8 cellular contexts compared by ENCODE assay signal in the genomic region with DNA sequence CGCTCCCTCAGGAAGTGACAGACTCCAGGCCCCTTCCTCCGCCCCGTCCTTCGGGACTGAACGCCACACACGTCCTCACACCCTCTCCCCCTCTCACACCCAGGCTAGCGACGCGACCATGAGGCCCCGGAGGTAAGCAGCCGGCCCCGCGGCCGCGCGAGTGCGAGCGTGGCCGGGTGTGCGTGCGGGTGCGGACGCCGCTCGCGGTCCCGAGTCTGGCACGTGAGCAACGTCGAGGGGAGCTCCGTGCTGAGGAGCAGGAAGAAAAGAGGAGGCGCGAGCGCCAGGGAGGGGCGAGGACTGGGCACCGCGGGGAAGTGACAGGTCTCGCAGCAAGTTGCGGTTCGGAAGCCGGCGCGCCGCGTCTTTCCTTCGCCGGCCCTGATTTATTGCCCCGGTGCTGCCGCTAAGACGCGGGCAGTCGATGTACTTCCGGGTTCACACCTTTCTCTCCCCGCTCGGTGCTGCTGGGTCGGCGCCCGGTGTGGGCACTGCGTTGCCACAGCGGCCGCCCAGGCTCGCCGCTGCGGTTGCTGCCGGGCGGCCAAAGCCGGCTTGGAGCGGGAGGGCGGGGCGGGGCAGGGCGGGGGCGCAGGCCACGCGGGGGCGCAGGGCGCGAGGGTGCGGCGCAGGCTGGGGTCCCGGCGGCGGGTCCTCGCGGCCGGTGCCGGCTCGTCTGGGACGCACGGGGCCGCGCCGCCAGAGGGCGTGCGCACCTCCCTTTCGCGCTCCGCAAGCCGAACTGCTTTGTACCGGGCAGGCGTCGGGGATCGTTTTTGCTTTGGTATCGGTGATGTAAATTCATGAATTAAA. TPM values are rescaled to one million over a fixed set of nuclear protein-coding genes. Genes with fewer than 3 reads are reported as not detected.
DNase-seq lines count a peak whose midpoint lies in the region; ATAC-seq lines count a peak whose summit lies in the region.

No MANE protein-coding gene starts in this region.

- no peaks in the 10 kb centered on the region for H3K36me3 Mint-ChIP-seq in CD4-positive, alpha-beta memory T cell
- H3K36me3 Mint-ChIP-seq in central memory CD8-positive, alpha-beta T cell (ENCODE audit: insufficient read depth), result no peaks in the 10 kb centered on the region

- peaks cover 8% of the 10 kb centered on the region for H3K27me3 ChIP-seq in CD4-positive, alpha-beta memory T cell (ENCODE audit: insufficient read depth, low read length)

- peaks cover 28 to 29% of the 10 kb centered on the region in 2 donors for H3K27me3 Mint-ChIP-seq in CD4-positive, alpha-beta memory T cell
- H3K27me3 Mint-ChIP-seq in central memory CD8-positive, alpha-beta T cell, result peaks cover 20% of the 10 kb centered on the region

- H3K4me1 ChIP-seq in CD4-positive, alpha-beta memory T cell (ENCODE audit: insufficient read depth, low read length), result no peaks in the 10 kb centered on the region

- H3K9me3 ChIP-seq in CD4-positive, alpha-beta memory T cell (ENCODE audit: control insufficient read depth in 1 of 2, low read length in 2 of 2), result no peaks in the 10 kb centered on the region

- peak; percentile 70 for ATAC-seq in GM21526 (IDR thresholded peaks at IDR 0.05; ENCODE audit: low FRiP score, unreplicated experiment)
- peak; percentile 36 for ATAC-seq in central memory CD8-positive, alpha-beta T cell (replicated peaks; ENCODE audit: extremely low read depth, poor library complexity, severe bottlenecking)
- ATAC-seq in left lobe of liver, result peak; percentile 70
- no peak for ATAC-seq in HG02973 (IDR thresholded peaks at IDR 0.05; ENCODE audit: unreplicated experiment)
- ATAC-seq in GM19035 (IDR thresholded peaks at IDR 0.05; ENCODE audit: unreplicated experiment), result no peak

- intact Hi-C loops in CD4-positive, alpha-beta memory T cell (cut with micrococcal nuclease), result no loop called here

- peak in 2 of 5 donors; percentile 20 for DNase-seq in CD4-positive, alpha-beta memory T cell
- DNase-seq in SK-N-DZ (ENCODE audit: low spot score), result peak; percentile 86
- peak in 1 of 2 donors; percentile 11 for DNase-seq in central memory CD8-positive, alpha-beta T cell (ENCODE audit: low spot score in 2 of 2)
- no peak for DNase-seq in left lobe of liver (ENCODE audit: low spot score)
- peak; percentile 43 for DNase-seq in stimulated activated CD4-positive, alpha-beta T cell treated with anti-CD3 and anti-CD28 coated beads, Interleukin-4, amount 100 ng/mL, for 1 hour

- no peak overlapping the region for H3K27ac ChIP-seq in CD4-positive, alpha-beta memory T cell (ENCODE audit: low read depth, low read length)

- H3K36me3 ChIP-seq in CD4-positive, alpha-beta memory T cell (ENCODE audit: insufficient read depth, low read length), result no peaks in the 10 kb centered on the region

- no peak overlapping the region for H3K4me3 ChIP-seq in CD4-positive, alpha-beta memory T cell (ENCODE audit: low read length in 2 of 2)

- POLR2A ChIA-PET in CD4-positive, alpha-beta memory T cell (lab: Charles Lee; ENCODE audit: partially characterized antibody), result no interaction called here

- CTCF ChIA-PET in CD4-positive, alpha-beta memory T cell (lab: Charles Lee; ENCODE audit: partially characterized antibody), result no interaction called here

- peaks cover 0 to 26% (median 12%) of the 10 kb centered on the region in 8 donors for H3K9me3 Mint-ChIP-seq in CD4-positive, alpha-beta memory T cell
- no peaks in the 10 kb centered on the region for H3K9me3 Mint-ChIP-seq in central memory CD8-positive, alpha-beta T cell

- no peak overlapping the region for H3K27ac Mint-ChIP-seq in CD4-positive, alpha-beta memory T cell
- H3K27ac Mint-ChIP-seq in central memory CD8-positive, alpha-beta T cell (ENCODE audit: low read depth), result no peak overlapping the region

- peaks cover 0 to 12% (median 3%) of the 10 kb centered on the region in 4 donors for H3K4me1 Mint-ChIP-seq in CD4-positive, alpha-beta memory T cell
- H3K4me1 Mint-ChIP-seq in central memory CD8-positive, alpha-beta T cell, result no peaks in the 10 kb centered on the region

- H3K4me3 Mint-ChIP-seq in CD4-positive, alpha-beta memory T cell, result peak overlapping the region; percentile 31 to 78 (median 59)
- no peak overlapping the region for H3K4me3 Mint-ChIP-seq in central memory CD8-positive, alpha-beta T cell

RNA-seq across cellular contexts. Expression of a gene that starts 15.8 kb away (rescaled TPM):
- not detected for total RNA-seq in CD4-positive, alpha-beta memory T cell
- not detected for polyA plus RNA-seq in CD4-positive, alpha-beta memory T cell
- 34.6 and 39.7 TPM in 2 replicates for polyA plus RNA-seq in SK-N-DZ (2014; cell fraction: cytosol; rRNA removed)
- 20.0 and 20.5 TPM in 2 replicates for polyA plus RNA-seq in SK-N-DZ (2014; cell fraction: nucleus; rRNA removed)
- 0.10 TPM for total RNA-seq in left lobe of liver

Comparison
In these comparisons a context has a peak if more than half of its experiments do, and no peak if none do; other contexts are left out.
1. ATAC-seq: peak in GM21526 (single experiment), central memory CD8-positive, alpha-beta T cell (single experiment) and left lobe of liver (single experiment); none in HG02973 (single experiment) and GM19035 (single experiment).